Comparison of ENCODE assay signal across 1 cellular context in the genomic region with DNA sequence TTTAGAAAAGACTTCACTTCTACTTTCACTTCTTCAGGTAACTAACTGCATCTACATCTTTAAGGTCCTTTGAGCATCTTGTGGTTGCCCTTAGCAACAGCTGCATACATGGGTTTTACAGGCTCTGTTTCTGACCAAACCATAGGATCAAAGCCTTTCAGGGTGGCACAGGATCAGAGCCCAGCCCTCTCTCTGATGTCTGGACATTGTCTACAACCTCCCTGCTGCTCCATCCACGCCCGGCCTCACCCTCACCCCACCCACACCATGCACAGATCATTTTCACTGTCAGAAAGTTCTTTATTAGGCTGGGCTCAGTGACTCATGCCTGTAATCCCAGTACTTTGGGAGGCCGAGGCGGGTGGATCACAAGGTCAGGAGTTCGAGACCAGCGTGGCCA.
TF ChIP-seq lines count a peak whose summit lies in the region.

No MANE protein-coding gene starts in this region.

TF ChIP-seq in SK-N-SH treated with all-trans-retinoic acid at 6 μM for 48 hours, 23 proteins besides CTCF, POLR2A, EP300 and RAD21 (continued from another document):
- TF ChIP-seq RARB (CRISPR knock-in tag; IDR thresholded peaks at IDR 0.05) = no peak
